In the genomic region with DNA sequence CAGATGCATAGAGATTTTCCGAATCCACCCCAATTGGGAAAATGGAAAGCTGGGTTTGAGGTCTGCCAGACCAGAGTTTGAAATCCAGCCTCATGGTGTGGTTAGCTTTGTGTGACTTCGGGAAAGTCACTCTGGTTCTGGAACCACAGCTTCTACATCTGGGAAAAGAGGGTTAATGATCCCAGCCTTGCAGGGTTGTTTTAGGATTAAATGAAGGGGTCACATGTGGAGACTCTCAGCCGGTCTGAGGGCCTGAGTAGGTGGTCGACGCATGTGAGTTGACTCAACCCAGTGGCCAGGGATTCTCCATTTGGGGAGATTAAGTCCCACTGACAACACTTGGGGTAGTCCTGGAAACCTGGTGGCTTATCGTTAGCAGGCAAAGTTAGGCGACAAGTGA, we compare ENCODE assay signal across 25 cellular contexts.
"Had no signal": no experiment of that assay in that cellular context is flagged by ENCODE, and none has a peak within 500 bp of the region (broad histone marks: within the 10 kb centered on the region; RNA-seq: fewer than 3 reads in every experiment).

No MANE protein-coding gene starts in this region.

- H3K27me3 Mint-ChIP-seq: naive B cell; natural killer cell treated with Interleukin-12 subunit alpha and Interleukin-12 subunit beta and Interleukin-15 and Interleukin-18, amount 100 ng/mL, for 72 hours; type B pancreatic cell had no signal

- ATAC-seq: gastrocnemius medialis; mucosa of descending colon; natural killer cell treated with Interleukin-12 subunit alpha and Interleukin-12 subunit beta and Interleukin-15 and Interleukin-18, amount 100 ng/mL, for 72 hours; right cardiac atrium; stimulated activated memory B cell treated with anti-CD40 and anti-IgM and Interleukin-4, amounts not matched to agents 10 μg/mL and 1 μg/mL and 100 μg/mL, for 72 hours; stimulated activated naive CD8-positive, alpha-beta T cell treated with anti-CD3 and anti-CD28 coated beads, Interleukin-15, Interleukin-2, amounts not matched to agents 100 U/mL and 50 U/mL, for 24 hours had no signal

- H3K4me3 ChIP-seq: coronary artery, gastrocnemius medialis, lung, mucosa of descending colon, neural progenitor cell, prostate gland, sigmoid colon, spleen, testis, tibial artery had no signal

- H3K27me3 ChIP-seq: gastrocnemius medialis, neural progenitor cell, sigmoid colon, spleen, testis, tibial artery had no signal

- H3K9me3 Mint-ChIP-seq: memory B cell; mesothelial cell of epicardium; naive B cell; natural killer cell treated with Interleukin-12 subunit alpha and Interleukin-12 subunit beta and Interleukin-15 and Interleukin-18, amount 100 ng/mL, for 72 hours; neural progenitor cell; stimulated activated memory B cell treated with anti-CD40 and anti-IgM and Interleukin-4, amounts not matched to agents 10 μg/mL and 1 μg/mL and 100 μg/mL, for 72 hours; type B pancreatic cell had no signal

- H3K4me1 ChIP-seq: prostate gland, testis had no signal

- H3K27ac Mint-ChIP-seq: memory B cell; mesothelial cell of epicardium; natural killer cell treated with Interleukin-12 subunit alpha and Interleukin-12 subunit beta and Interleukin-15 and Interleukin-18, amount 100 ng/mL, for 72 hours; neural progenitor cell; stimulated activated memory B cell treated with anti-CD40 and anti-IgM and Interleukin-4, amounts not matched to agents 10 μg/mL and 1 μg/mL and 100 μg/mL, for 72 hours; type B pancreatic cell had no signal

- H3K9ac ChIP-seq: neural progenitor cell had no signal

- H3K36me3 Mint-ChIP-seq: memory B cell; mesothelial cell of epicardium; naive B cell; natural killer cell treated with Interleukin-12 subunit alpha and Interleukin-12 subunit beta and Interleukin-15 and Interleukin-18, amount 100 ng/mL, for 72 hours; stimulated activated memory B cell treated with anti-CD40 and anti-IgM and Interleukin-4, amounts not matched to agents 10 μg/mL and 1 μg/mL and 100 μg/mL, for 72 hours had no signal

- H3K36me3 ChIP-seq: gastrocnemius medialis, neural progenitor cell, prostate gland, sigmoid colon, spleen, tibial artery had no signal

- H2AFZ ChIP-seq: neural progenitor cell had no signal

- DNase-seq: dermis blood vessel endothelial cell; effector memory CD4-positive, alpha-beta T cell; erythroblast; foreskin fibroblast; gastrocnemius medialis; head of caudate nucleus; mucosa of descending colon; naive B cell; right cardiac atrium; sigmoid colon; spleen; stimulated activated CD4-positive, alpha-beta T cell treated with anti-CD3 and anti-CD28 coated beads, Interleukin-4, amount 100 ng/mL, for 4 hours; stimulated activated naive CD8-positive, alpha-beta T cell treated with anti-CD3 and anti-CD28 coated beads, Interleukin-15, Interleukin-2, amounts not matched to agents 100 U/mL and 50 U/mL, for 24 hours; substantia nigra; testis; tibial artery had no signal

- H3K27ac ChIP-seq: gastrocnemius medialis, neural progenitor cell, prostate gland, sigmoid colon, spleen, testis had no signal

- H3K4me2 ChIP-seq: neural progenitor cell had no signal

- H3K4me3 Mint-ChIP-seq: memory B cell; mesothelial cell of epicardium; natural killer cell treated with Interleukin-12 subunit alpha and Interleukin-12 subunit beta and Interleukin-15 and Interleukin-18, amount 100 ng/mL, for 72 hours; stimulated activated memory B cell treated with anti-CD40 and anti-IgM and Interleukin-4, amounts not matched to agents 10 μg/mL and 1 μg/mL and 100 μg/mL, for 72 hours; type B pancreatic cell had no signal

- H3K9me3 ChIP-seq: gastrocnemius medialis, mucosa of descending colon, prostate gland, sigmoid colon, spleen, testis, tibial artery had no signal
